In the genomic region with DNA sequence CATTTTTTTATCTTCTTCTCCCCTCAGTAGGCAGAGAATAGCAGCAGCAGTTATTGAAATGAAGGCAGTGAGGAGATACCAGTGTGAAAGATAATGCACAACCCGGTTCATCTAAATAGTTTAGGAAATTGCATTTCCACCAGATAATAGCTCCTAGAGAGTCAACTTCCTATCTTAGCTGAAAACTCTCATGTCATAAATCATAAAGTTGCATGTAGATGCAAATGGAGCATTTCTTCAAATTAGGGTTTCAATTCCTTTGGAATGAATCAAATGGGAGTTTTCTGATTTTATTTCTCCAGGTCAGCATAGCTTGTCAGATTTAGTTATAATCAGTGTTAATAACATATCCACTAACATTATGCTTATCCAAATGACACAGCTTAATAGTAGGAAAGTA, we compare ENCODE assay signal across 1 cellular context.
TF ChIP-seq lines count a peak whose summit lies in the region.

No MANE protein-coding gene starts in this region.

TF ChIP-seq in SK-N-SH, 30 proteins besides CTCF, POLR2A, EP300 and RAD21 (continued from another document):
- TF ChIP-seq SIN3A (IDR thresholded peaks at IDR 0.05; ENCODE audit: borderline replicate concordance, low read depth, low read length) (no peak), YY1 (IDR thresholded peaks at IDR 0.05; ENCODE audit: low read depth) (no peak)
